In the genomic region with DNA sequence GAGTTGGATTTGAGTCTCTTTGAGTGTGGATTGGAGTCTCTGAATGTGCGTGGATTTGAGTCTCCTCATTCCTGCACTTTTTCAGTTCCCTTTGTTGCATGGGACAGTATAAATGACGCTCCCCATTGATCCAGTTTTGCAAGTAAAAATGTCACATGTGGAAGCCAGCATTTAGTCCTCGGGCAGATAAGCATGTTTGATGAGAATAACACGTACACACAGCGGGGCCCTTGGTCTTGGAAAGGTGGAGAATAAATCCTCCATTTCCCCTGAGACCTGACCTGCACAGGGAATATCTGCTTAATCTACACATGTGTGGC, we compare ENCODE assay signal across 30 cellular contexts. TPM values are rescaled to one million over a fixed set of nuclear protein-coding genes. Genes with fewer than 3 reads are reported as not detected.
"Had no signal": no experiment of that assay in that cellular context is flagged by ENCODE, and none has a peak within 500 bp of the region (broad histone marks: within the 10 kb centered on the region; RNA-seq: fewer than 3 reads in every experiment).

No MANE protein-coding gene starts in this region.

- H3K9me3 Mint-ChIP-seq: activated naive CD4-positive, alpha-beta T cell treated with anti-CD3 and anti-CD28 coated beads, Interleukin-2, amount 50 U/mL, for 72 hours; activated T-helper 17 cell treated with anti-CD3 and anti-CD28 coated beads, Interleukin-2, amount 50 U/mL, for 72 hours; central memory CD8-positive, alpha-beta T cell; dendritic cell treated with granulocyte-macrophage colony-stimulating factor and Interleukin-4, amounts not matched to agents 40 ng/mL and 50 ng/mL, for 4 days; endodermal cell; immature natural killer cell; nephron; stimulated activated effector memory CD8-positive, alpha-beta T cell treated with anti-CD3 and anti-CD28 coated beads, Interleukin-12 subunit alpha, Interleukin-12 subunit beta, amount 100 ng/mL, for 72 hours; stimulated activated naive CD8-positive, alpha-beta T cell treated with anti-CD3 and anti-CD28 coated beads, Interleukin-15, Interleukin-2, amounts not matched to agents 100 ng/mL and 50 ng/mL, for 24 hours; type B pancreatic cell had no signal

- H3K9me3 ChIP-seq: esophagus muscularis mucosa, heart left ventricle, ovary, prostate gland, thoracic aorta, uterus had no signal

- FAIRE-seq: bronchial epithelial cell, kidney had no signal

- H3K27me3 ChIP-seq: foreskin keratinocyte, ovary, uterus had no signal

- H3K36me3 ChIP-seq: esophagus muscularis mucosa, heart left ventricle, ovary, prostate gland, thoracic aorta, uterus had no signal

- ATAC-seq: foreskin keratinocyte, heart left ventricle, left colon, sciatic nerve had no signal

- H3K27me3 Mint-ChIP-seq: activated T-helper 17 cell treated with anti-CD3 and anti-CD28 coated beads, Interleukin-2, amount 50 U/mL, for 72 hours; central memory CD8-positive, alpha-beta T cell; dendritic cell treated with granulocyte-macrophage colony-stimulating factor and Interleukin-4, amounts not matched to agents 40 ng/mL and 50 ng/mL, for 4 days; stimulated activated naive CD8-positive, alpha-beta T cell treated with anti-CD3 and anti-CD28 coated beads, Interleukin-15, Interleukin-2, amounts not matched to agents 100 ng/mL and 50 ng/mL, for 24 hours; type B pancreatic cell had no signal

- H3K4me1 Mint-ChIP-seq: activated T-helper 17 cell treated with anti-CD3 and anti-CD28 coated beads, Interleukin-2, amount 50 U/mL, for 72 hours; endodermal cell; nephron had no signal

- H3K4me3 Mint-ChIP-seq: activated T-helper 17 cell treated with anti-CD3 and anti-CD28 coated beads, Interleukin-2, amount 50 U/mL, for 72 hours; central memory CD8-positive, alpha-beta T cell; dendritic cell treated with granulocyte-macrophage colony-stimulating factor and Interleukin-4, amounts not matched to agents 40 ng/mL and 50 ng/mL, for 4 days; endodermal cell; immature natural killer cell; nephron; stimulated activated effector memory CD8-positive, alpha-beta T cell treated with anti-CD3 and anti-CD28 coated beads, Interleukin-12 subunit alpha, Interleukin-12 subunit beta, amount 100 ng/mL, for 72 hours; stimulated activated naive CD8-positive, alpha-beta T cell treated with anti-CD3 and anti-CD28 coated beads, Interleukin-15, Interleukin-2, amounts not matched to agents 100 ng/mL and 50 ng/mL, for 24 hours; type B pancreatic cell had no signal

- DNase-seq: activated CD4-positive, alpha-beta T cell treated with anti-CD3 and anti-CD28 coated beads, Interleukin-2, amount 50 U/mL, for 1 hour; activated naive CD4-positive, alpha-beta T cell; anterior cingulate cortex; endodermal cell; foreskin keratinocyte; heart left ventricle; hypothalamus; immature natural killer cell; kidney; left colon; mammary epithelial cell; ovary; retina; stimulated activated CD4-positive, alpha-beta T cell treated with anti-CD3 and anti-CD28 coated beads, Interleukin-12 subunit alpha, Interleukin-12 subunit beta, amount 100 ng/mL, for 4 hours; stimulated activated CD4-positive, alpha-beta T cell treated with anti-CD3 and anti-CD28 coated beads, Interleukin-4, amount 100 ng/mL, for 1 hour; uterus had no signal

- H3K36me3 Mint-ChIP-seq: activated naive CD4-positive, alpha-beta T cell treated with anti-CD3 and anti-CD28 coated beads, Interleukin-2, amount 50 U/mL, for 72 hours; stimulated activated effector memory CD8-positive, alpha-beta T cell treated with anti-CD3 and anti-CD28 coated beads, Interleukin-12 subunit alpha, Interleukin-12 subunit beta, amount 100 ng/mL, for 72 hours; type B pancreatic cell had no signal

- H3K27ac ChIP-seq: esophagus muscularis mucosa, foreskin keratinocyte, heart left ventricle, ovary, prostate gland, skin epidermis, thoracic aorta, uterus had no signal

- H3K27ac Mint-ChIP-seq: activated naive CD4-positive, alpha-beta T cell treated with anti-CD3 and anti-CD28 coated beads, Interleukin-2, amount 50 U/mL, for 72 hours; activated T-helper 17 cell treated with anti-CD3 and anti-CD28 coated beads, Interleukin-2, amount 50 U/mL, for 72 hours; dendritic cell treated with granulocyte-macrophage colony-stimulating factor and Interleukin-4, amounts not matched to agents 40 ng/mL and 50 ng/mL, for 4 days; endodermal cell; immature natural killer cell; nephron; stimulated activated effector memory CD8-positive, alpha-beta T cell treated with anti-CD3 and anti-CD28 coated beads, Interleukin-12 subunit alpha, Interleukin-12 subunit beta, amount 100 ng/mL, for 72 hours; stimulated activated naive CD8-positive, alpha-beta T cell treated with anti-CD3 and anti-CD28 coated beads, Interleukin-15, Interleukin-2, amounts not matched to agents 100 ng/mL and 50 ng/mL, for 24 hours; type B pancreatic cell had no signal

- H3K4me3 ChIP-seq: esophagus muscularis mucosa, heart left ventricle, ovary, prostate gland, skin epidermis, thoracic aorta, uterus had no signal

- H3K4me1 ChIP-seq: esophagus muscularis mucosa, foreskin keratinocyte, heart left ventricle, prostate gland, uterus had no signal

RNA-seq across cellular contexts. Expression of gene P2RY8, which starts 8.1 kb away (rescaled TPM):
- total RNA-seq: bronchial epithelial cell, endodermal cell, foreskin keratinocyte, mammary epithelial cell had no signal
- polyA plus RNA-seq: foreskin keratinocyte, mammary epithelial cell had no signal
